ENCODE assay signal across 14 cellular contexts in the genomic region with DNA sequence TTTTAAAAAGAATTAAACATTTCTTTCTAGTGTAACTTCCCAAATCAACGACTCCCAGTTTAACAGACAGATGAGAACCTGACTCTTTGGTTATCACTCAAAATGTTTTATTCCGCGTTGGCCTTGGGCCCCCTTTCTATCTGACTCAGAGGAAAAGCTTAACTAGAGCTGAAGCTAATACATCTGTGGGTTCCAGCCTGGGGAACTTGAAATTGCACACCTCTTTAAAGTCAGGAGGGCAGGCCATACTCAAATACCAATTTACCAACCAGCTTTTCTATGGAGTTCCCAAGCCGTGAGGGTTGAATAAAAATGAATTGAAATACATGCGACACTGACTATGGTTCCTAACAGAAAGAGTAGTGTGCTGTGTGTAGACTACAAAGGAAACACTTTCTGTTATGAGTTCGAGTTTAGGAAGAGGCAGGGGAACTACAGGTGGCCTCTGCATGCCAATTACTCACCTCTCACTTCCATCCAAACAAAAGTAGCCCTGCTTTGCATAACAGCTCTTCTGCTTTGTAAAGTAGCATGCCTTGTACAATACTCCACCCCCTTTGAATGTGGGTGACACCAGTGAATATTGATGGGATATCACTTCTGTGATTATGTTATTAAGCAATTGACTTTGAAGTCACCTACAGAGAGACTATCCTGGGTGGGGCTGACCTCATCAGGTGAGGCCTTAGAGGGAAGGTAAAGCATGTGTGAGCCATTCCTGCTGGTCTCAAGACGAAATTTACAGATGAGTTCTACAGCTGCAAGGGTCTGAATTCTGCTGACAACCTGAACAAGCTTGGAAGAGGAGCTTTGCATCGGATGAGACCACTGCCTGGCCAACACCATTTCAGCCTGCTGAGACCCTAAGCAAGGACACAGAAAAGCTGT.
DNase-seq lines count a peak whose midpoint lies in the region; ATAC-seq, FAIRE-seq and TF ChIP-seq lines count a peak whose summit lies in the region.
"Had no signal": no experiment of that assay in that cellular context is flagged by ENCODE, and none has a peak within 500 bp of the region (broad histone marks: within the 10 kb centered on the region; RNA-seq: fewer than 3 reads in every experiment).

No MANE protein-coding gene starts in this region.

- no peak overlapping the region for H3K4me3 ChIP-seq in brain microvascular endothelial cell (ENCODE audit: low read depth, low read length)
- H3K4me3 ChIP-seq: adrenal gland; BLaER1 treated with 17β-estradiol and CSF1 and Interleukin-3, amounts not matched to agents 10 nM and 100 nM; colonic mucosa had no signal

- ATAC-seq in GM18861 (IDR thresholded peaks at IDR 0.05; ENCODE audit: unreplicated experiment) (peak; percentile 85), GM21390 (IDR thresholded peaks at IDR 0.05; ENCODE audit: unreplicated experiment) (peak; percentile 98), HG02981 (IDR thresholded peaks at IDR 0.05; ENCODE audit: unreplicated experiment) (peak; percentile 97)
- ATAC-seq: SK-N-SH treated with all-trans-retinoic acid at 6 μM for 48 hours had no signal

- FAIRE-seq in frontal cortex (lab: Jason Lieb, UNC) = no peak

- no peak for TF ChIP-seq CTCF in brain microvascular endothelial cell (IDR thresholded peaks at IDR 0.05; ENCODE audit: low read depth, low read length, missing control alignments)

- DNase-seq in NCI-H526 (lab: John Stamatoyannopoulos, UW) = peak; percentile 19 to 63
- no peak for DNase-seq in frontal cortex (ENCODE audit: low spot score in 2 of 2)
- no peak for DNase-seq in HT-29 (ENCODE audit: low spot score)
- DNase-seq in brain microvascular endothelial cell = no peak
- DNase-seq in HPDE6-E6E7 (ENCODE audit: extremely low spot score) = no peak
- DNase-seq: adrenal gland, colonic mucosa, NCI-H2029 treated with DMSO at 0.1 percent for 48 hours, WERI-Rb-1 had no signal

- H3K27me3 ChIP-seq in brain microvascular endothelial cell (replicated peaks) = no peaks in the 10 kb centered on the region
- H3K27me3 ChIP-seq: adrenal gland; BLaER1 treated with 17β-estradiol and CSF1 and Interleukin-3, amounts not matched to agents 10 nM and 100 nM; colonic mucosa had no signal

- peaks cover 8% of the 10 kb centered on the region for H3K36me3 ChIP-seq in brain microvascular endothelial cell (replicated peaks)
- H3K36me3 ChIP-seq: colonic mucosa had no signal

- no peak overlapping the region for H3K27ac ChIP-seq in brain microvascular endothelial cell
- H3K27ac ChIP-seq: adrenal gland; BLaER1 treated with 17β-estradiol and CSF1 and Interleukin-3, amounts not matched to agents 10 nM and 100 nM; colonic mucosa; WERI-Rb-1 had no signal

- in situ Hi-C loops in brain microvascular endothelial cell (cut with HindIII; ENCODE audit: low pct_ligation_motif_present, low sequenced_read_pairs) = no loop called here

Comparison
In these comparisons a context has a peak if more than half of its experiments do, and no peak if none do; other contexts are left out.
1. DNase-seq: peak in NCI-H526 (2 of 2); none in frontal cortex (0 of 2), HT-29 (single experiment), brain microvascular endothelial cell (single experiment) and HPDE6-E6E7 (single experiment).
2. Peak in every context shown above with its lines, with median percentiles within 50 percentile points of each other: ATAC-seq.